1 cellular context compared by ENCODE assay signal in genomic region chr2:102059151-102059550, GRCh38.
A peak's percentile ranks its signal among the peaks of the same experiment; 100 is the strongest.
TF ChIP-seq lines count a peak whose summit lies in the region.

No MANE protein-coding gene starts in this region.

TF ChIP-seq in HepG2, 621 proteins besides CTCF, POLR2A, EP300 and RAD21 (continued from another document and continues in another):
- TF ChIP-seq ZNF276 (CRISPR knock-in tag; IDR thresholded peaks at IDR 0.05; ENCODE audit: low read depth) (no peak), GATAD1 (CRISPR knock-in tag; IDR thresholded peaks at IDR 0.05) (no peak), ATF2 (CRISPR knock-in tag; IDR thresholded peaks at IDR 0.05) (no peak), TBX2 (CRISPR knock-in tag; IDR thresholded peaks at IDR 0.05; ENCODE audit: borderline replicate concordance) (peak; percentile 23; the same call in 1 of the 2 replicates), RFX5 (IDR thresholded peaks at IDR 0.05; ENCODE audit: low read depth, low read length) (no peak), HDAC2 (CRISPR knock-in tag; IDR thresholded peaks at IDR 0.05) (0 out of 2 replicates have a peak, but pooled peaks have one; percentile 13), SP5 (CRISPR knock-in tag; IDR thresholded peaks at IDR 0.05; ENCODE audit: borderline replicate concordance, low read depth) (no peak), FUBP1 (CRISPR knock-in tag; IDR thresholded peaks at IDR 0.05; ENCODE audit: borderline replicate concordance) (peak; percentile 86; the same call in 1 of the 2 replicates), HMG20A (CRISPR knock-in tag; IDR thresholded peaks at IDR 0.05; ENCODE audit: borderline replicate concordance) (peak; percentile 32; the same call in 1 of the 2 replicates), ZNF768 (CRISPR knock-in tag; IDR thresholded peaks at IDR 0.05) (no peak), ZEB1 (IDR thresholded peaks at IDR 0.05; ENCODE audit: insufficient replicate concordance, low read depth) (no peak), SP1 (IDR thresholded peaks at IDR 0.05) (no peak), SP1 (CRISPR knock-in tag; IDR thresholded peaks at IDR 0.05) (no peak), CREB1 (IDR thresholded peaks at IDR 0.05) (no peak), CREB1 (CRISPR knock-in tag; IDR thresholded peaks at IDR 0.05) (no peak), CBX5 (CRISPR knock-in tag; IDR thresholded peaks at IDR 0.05; ENCODE audit: borderline replicate concordance) (no peak), CENPT (CRISPR knock-in tag; IDR thresholded peaks at IDR 0.05; ENCODE audit: low read depth) (no peak), TRIM24 (CRISPR knock-in tag; IDR thresholded peaks at IDR 0.05) (no peak), GZF1 (CRISPR knock-in tag; IDR thresholded peaks at IDR 0.05) (no peak), MTA1 (CRISPR knock-in tag; IDR thresholded peaks at IDR 0.05; ENCODE audit: borderline replicate concordance) (no peak), POGZ (CRISPR knock-in tag; IDR thresholded peaks at IDR 0.05) (peak; percentile 55; the same call in 1 of the 2 replicates), FOXA3 (CRISPR knock-in tag; IDR thresholded peaks at IDR 0.05) (peak; percentile 41; the same call in 1 of the 2 replicates), E2F2 (CRISPR knock-in tag; IDR thresholded peaks at IDR 0.05; ENCODE audit: borderline replicate concordance) (no peak), ZNF317 (CRISPR knock-in tag; IDR thresholded peaks at IDR 0.05) (peak; percentile 32; the same call in 1 of the 2 replicates), ZNF746 (CRISPR knock-in tag; IDR thresholded peaks at IDR 0.05) (no peak), ZNF34 (CRISPR knock-in tag; IDR thresholded peaks at IDR 0.05; ENCODE audit: borderline replicate concordance) (no peak), IKZF1 (IDR thresholded peaks at IDR 0.05) (no peak), JUNB (CRISPR knock-in tag; IDR thresholded peaks at IDR 0.05; ENCODE audit: borderline replicate concordance) (no peak), POLR2AphosphoS5 (IDR thresholded peaks at IDR 0.05; ENCODE audit: low read depth, low read length) (no peak), ISX (CRISPR knock-in tag; conservative IDR thresholded peaks at IDR 0.05) (no peak), ZNF574 (CRISPR knock-in tag; IDR thresholded peaks at IDR 0.05) (no peak), MED1 (CRISPR knock-in tag; IDR thresholded peaks at IDR 0.05) (peak; percentile 58; the same call in 1 of the 2 replicates), SIX4 (CRISPR knock-in tag; IDR thresholded peaks at IDR 0.05) (no peak), ZGPAT (CRISPR knock-in tag; IDR thresholded peaks at IDR 0.05) (no peak), TARDBP (CRISPR knock-in tag; IDR thresholded peaks at IDR 0.05) (no peak), ZNF501 (CRISPR knock-in tag; IDR thresholded peaks at IDR 0.05) (no peak), ZNF124 (CRISPR knock-in tag; IDR thresholded peaks at IDR 0.05) (no peak), SYNCRIP (IDR thresholded peaks at IDR 0.05; ENCODE audit: insufficient read depth, low read depth, low read length) (no peak), NPAS2 (CRISPR knock-in tag; IDR thresholded peaks at IDR 0.05; ENCODE audit: borderline replicate concordance) (no peak), ZSCAN25 (CRISPR knock-in tag; IDR thresholded peaks at IDR 0.05) (no peak), ZNF780A (CRISPR knock-in tag; IDR thresholded peaks at IDR 0.05) (no peak), ZNF605 (CRISPR knock-in tag; IDR thresholded peaks at IDR 0.05) (0 out of 2 replicates have a peak, but pooled peaks have one; percentile 24), ZNF468 (CRISPR knock-in tag; IDR thresholded peaks at IDR 0.05) (no peak), ZNF44 (CRISPR knock-in tag; IDR thresholded peaks at IDR 0.05) (no peak), ZNF556 (CRISPR knock-in tag; IDR thresholded peaks at IDR 0.05; ENCODE audit: borderline replicate concordance) (no peak), ZNF790 (CRISPR knock-in tag; IDR thresholded peaks at IDR 0.05; ENCODE audit: borderline replicate concordance) (no peak)
- TF ChIP-seq, protein P1, sequence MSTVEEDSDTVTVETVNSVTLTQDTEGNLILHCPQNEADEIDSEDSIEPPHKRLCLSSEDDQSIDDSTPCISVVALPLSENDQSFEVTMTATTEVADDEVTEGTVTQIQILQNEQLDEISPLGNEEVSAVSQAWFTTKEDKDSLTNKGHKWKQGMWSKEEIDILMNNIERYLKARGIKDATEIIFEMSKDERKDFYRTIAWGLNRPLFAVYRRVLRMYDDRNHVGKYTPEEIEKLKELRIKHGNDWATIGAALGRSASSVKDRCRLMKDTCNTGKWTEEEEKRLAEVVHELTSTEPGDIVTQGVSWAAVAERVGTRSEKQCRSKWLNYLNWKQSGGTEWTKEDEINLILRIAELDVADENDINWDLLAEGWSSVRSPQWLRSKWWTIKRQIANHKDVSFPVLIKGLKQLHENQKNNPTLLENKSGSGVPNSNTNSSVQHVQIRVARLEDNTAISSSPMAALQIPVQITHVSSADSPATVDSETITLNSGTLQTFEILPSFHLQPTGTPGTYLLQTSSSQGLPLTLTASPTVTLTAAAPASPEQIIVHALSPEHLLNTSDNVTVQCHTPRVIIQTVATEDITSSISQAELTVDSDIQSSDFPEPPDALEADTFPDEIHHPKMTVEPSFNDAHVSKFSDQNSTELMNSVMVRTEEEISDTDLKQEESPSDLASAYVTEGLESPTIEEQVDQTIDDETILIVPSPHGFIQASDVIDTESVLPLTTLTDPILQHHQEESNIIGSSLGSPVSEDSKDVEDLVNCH (CRISPR knock-in tag; IDR thresholded peaks at IDR 0.05) = no peak
- TF ChIP-seq, protein P2, sequence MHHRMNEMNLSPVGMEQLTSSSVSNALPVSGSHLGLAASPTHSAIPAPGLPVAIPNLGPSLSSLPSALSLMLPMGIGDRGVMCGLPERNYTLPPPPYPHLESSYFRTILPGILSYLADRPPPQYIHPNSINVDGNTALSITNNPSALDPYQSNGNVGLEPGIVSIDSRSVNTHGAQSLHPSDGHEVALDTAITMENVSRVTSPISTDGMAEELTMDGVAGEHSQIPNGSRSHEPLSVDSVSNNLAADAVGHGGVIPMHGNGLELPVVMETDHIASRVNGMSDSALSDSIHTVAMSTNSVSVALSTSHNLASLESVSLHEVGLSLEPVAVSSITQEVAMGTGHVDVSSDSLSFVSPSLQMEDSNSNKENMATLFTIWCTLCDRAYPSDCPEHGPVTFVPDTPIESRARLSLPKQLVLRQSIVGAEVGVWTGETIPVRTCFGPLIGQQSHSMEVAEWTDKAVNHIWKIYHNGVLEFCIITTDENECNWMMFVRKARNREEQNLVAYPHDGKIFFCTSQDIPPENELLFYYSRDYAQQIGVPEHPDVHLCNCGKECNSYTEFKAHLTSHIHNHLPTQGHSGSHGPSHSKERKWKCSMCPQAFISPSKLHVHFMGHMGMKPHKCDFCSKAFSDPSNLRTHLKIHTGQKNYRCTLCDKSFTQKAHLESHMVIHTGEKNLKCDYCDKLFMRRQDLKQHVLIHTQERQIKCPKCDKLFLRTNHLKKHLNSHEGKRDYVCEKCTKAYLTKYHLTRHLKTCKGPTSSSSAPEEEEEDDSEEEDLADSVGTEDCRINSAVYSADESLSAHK (CRISPR knock-in tag; IDR thresholded peaks at IDR 0.05; ENCODE audit: borderline replicate concordance) = no peak
- TF ChIP-seq, protein P3, sequence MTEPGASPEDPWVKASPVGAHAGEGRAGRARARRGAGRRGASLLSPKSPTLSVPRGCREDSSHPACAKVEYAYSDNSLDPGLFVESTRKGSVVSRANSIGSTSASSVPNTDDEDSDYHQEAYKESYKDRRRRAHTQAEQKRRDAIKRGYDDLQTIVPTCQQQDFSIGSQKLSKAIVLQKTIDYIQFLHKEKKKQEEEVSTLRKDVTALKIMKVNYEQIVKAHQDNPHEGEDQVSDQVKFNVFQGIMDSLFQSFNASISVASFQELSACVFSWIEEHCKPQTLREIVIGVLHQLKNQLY (CRISPR knock-in tag; IDR thresholded peaks at IDR 0.05) = no peak
- TF ChIP-seq, protein P4, sequence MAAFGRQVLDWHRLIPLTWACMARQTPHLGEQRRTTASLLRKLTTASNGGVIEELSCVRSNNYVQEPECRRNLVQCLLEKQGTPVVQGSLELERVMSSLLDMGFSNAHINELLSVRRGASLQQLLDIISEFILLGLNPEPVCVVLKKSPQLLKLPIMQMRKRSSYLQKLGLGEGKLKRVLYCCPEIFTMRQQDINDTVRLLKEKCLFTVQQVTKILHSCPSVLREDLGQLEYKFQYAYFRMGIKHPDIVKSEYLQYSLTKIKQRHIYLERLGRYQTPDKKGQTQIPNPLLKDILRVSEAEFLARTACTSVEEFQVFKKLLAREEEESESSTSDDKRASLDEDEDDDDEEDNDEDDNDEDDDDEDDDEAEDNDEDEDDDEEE (CRISPR knock-in tag; IDR thresholded peaks at IDR 0.05) = no peak
